ENCODE assay signal across 7 cellular contexts in the genomic region with DNA sequence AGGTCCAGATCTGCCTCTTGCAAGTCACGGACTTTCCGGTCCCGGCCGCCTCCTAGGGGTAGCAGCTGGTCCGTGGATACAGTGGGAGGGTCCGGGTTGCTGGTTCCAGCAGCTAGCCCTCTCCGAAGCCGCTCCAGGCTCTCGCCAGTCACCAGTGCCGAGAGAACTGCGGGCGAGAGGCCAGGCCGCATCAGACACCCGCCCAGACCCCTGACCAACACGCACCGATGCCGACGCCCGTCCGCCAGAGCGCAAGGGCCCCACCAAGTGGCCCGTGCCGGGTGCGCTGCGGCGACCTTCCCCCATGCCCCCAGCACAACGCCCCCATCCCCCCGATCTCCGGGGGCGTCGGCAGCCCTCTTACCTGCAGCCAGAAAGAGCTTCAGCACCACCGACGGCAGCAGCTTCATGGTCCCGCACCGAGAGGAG. TPM values are rescaled to one million over a fixed set of nuclear protein-coding genes. Genes with fewer than 3 reads are reported as not detected.
DNase-seq lines count a peak whose midpoint lies in the region; TF ChIP-seq lines count a peak whose summit lies in the region.

No MANE protein-coding gene starts in this region.

- H3K27me3 ChIP-seq in H7 (ENCODE audit: control insufficient read depth, insufficient read depth, low read length) = peaks cover 4% of the 10 kb centered on the region

- peak overlapping the region; percentile 78 for H3K4me3 Mint-ChIP-seq in MCF 10A (ENCODE audit: unreplicated experiment)

- H3K4me3 ChIP-seq in H7 (ENCODE audit: insufficient read depth, low read depth, low read length) = peak overlapping the region; percentile 68
- peak overlapping the region; percentile 65 for H3K4me3 ChIP-seq in skeletal muscle cell (ENCODE audit: low read depth, low read length)

- H3K36me3 Mint-ChIP-seq in MCF 10A (ENCODE audit: insufficient read depth, unreplicated experiment) = peaks cover 18% of the 10 kb centered on the region

- intact Hi-C loops in MCF 10A (cut with micrococcal nuclease) = loop anchor here (1.0 to 5.0 kb wide), 6 partner anchors 11 to 189 kb away; a partner anchor contains a TSS

- CTCF ChIA-PET in MCF 10A (lab: Yijun Ruan, JAX) = interaction anchor here (0.6 to 23.2 kb wide), 40 partner anchors 9 to 1629 kb away, joined by 3 to 1450 read pairs (median 6); a partner anchor contains a TSS

- no peak overlapping the region for H3K27ac Mint-ChIP-seq in MCF 10A (ENCODE audit: low read depth, unreplicated experiment)

- DNase-seq in H7 (peak; percentile 92), NCI-H460 (ENCODE audit: extremely low read depth, low read depth) (peak; percentile 30), MCF 10A (ENCODE audit: unreplicated experiment) (peak; percentile 68), iPS-NIHi11 (ENCODE audit: low spot score) (peak; percentile 87), skeletal muscle cell (ENCODE audit: low read depth) (no peak), NCI-H446 treated with DMSO at 0.1 percent for 48 hours (lab: John Stamatoyannopoulos, UW) (no peak)

- peak; percentile 31; the same call in 2 of the 3 replicates for TF ChIP-seq CTCF in GM12872 (IDR thresholded peaks at IDR 0.05; ENCODE audit: insufficient read depth, low read depth, low read length)
- peak; percentile 51 for TF ChIP-seq CTCF in MCF 10A (IDR thresholded peaks at IDR 0.05; ENCODE audit: unreplicated experiment)

- POLR2A ChIA-PET in MCF 10A (lab: Yijun Ruan, JAX) = interaction anchor here (0.9 to 9.6 kb wide), 34 partner anchors 10 to 766 kb away, joined by 3 to 136 read pairs (median 7); a partner anchor contains a TSS

- no peaks in the 10 kb centered on the region; the same call in none of the 2 replicates for H3K36me3 ChIP-seq in H7 (replicated peaks; ENCODE audit: control insufficient read depth, insufficient read depth, low read length)

- H3K4me1 Mint-ChIP-seq in MCF 10A (ENCODE audit: insufficient read depth, unreplicated experiment) = peaks cover 53% of the 10 kb centered on the region

- BruUV-seq in MCF 10A (replicated peaks; lab: Mats Ljungman, UMichigan) = no TSS peak

- H3K27me3 Mint-ChIP-seq in MCF 10A (ENCODE audit: insufficient read depth, unreplicated experiment) = no peaks in the 10 kb centered on the region

- no peaks in the 10 kb centered on the region for H3K9me3 Mint-ChIP-seq in MCF 10A (ENCODE audit: unreplicated experiment)

RNA-seq across cellular contexts. Expression of a gene that starts 0.5 kb away (rescaled TPM):
- total RNA-seq in H7 (2014; rRNA removed; shearing (Covaris generic)) = 1.6 and 2.3 TPM in 2 replicates
- 5.4 and 6.1 TPM in 2 replicates for total RNA-seq in NCI-H460 (2014; rRNA removed; shearing (Covaris generic))
- polyA plus RNA-seq in NCI-H460 (2014; cell fraction: nucleus; rRNA removed) = 4.2 and 5.4 TPM in 2 replicates
- 20.6 and 55.7 TPM in 2 replicates for total RNA-seq in MCF 10A (2022)

RNA-seq across cellular contexts. Expression of a gene that starts 14.1 kb away (rescaled TPM):
- 0.33 TPM in 1 of 2 replicates, not detected in the other for total RNA-seq in H7 (2014; rRNA removed; shearing (Covaris generic))
- total RNA-seq in NCI-H460 (2014; rRNA removed; shearing (Covaris generic)) = not detected in 2 replicates
- polyA plus RNA-seq in NCI-H460 (2014; cell fraction: nucleus; rRNA removed) = 0.17 and 0.31 TPM in 2 replicates
- total RNA-seq in MCF 10A (2022) = 0.37 TPM in 1 of 2 replicates, not detected in the other

RNA-seq across cellular contexts. Expression of a gene that starts 43.0 kb away (rescaled TPM):
- 81.8 and 82.9 TPM in 2 replicates for total RNA-seq in H7 (2014; rRNA removed; shearing (Covaris generic))
- total RNA-seq in NCI-H460 (2014; rRNA removed; shearing (Covaris generic)) = 84.3 and 90.4 TPM in 2 replicates
- polyA plus RNA-seq in NCI-H460 (2014; cell fraction: nucleus; rRNA removed) = 58.8 and 82.9 TPM in 2 replicates
- total RNA-seq in MCF 10A (2022) = 94.7 and 102 TPM in 2 replicates

RNA-seq across cellular contexts. Expression of a gene that starts 55.7 kb away (rescaled TPM):
- 49.2 and 58.0 TPM in 2 replicates for total RNA-seq in H7 (2014; rRNA removed; shearing (Covaris generic))
- total RNA-seq in NCI-H460 (2014; rRNA removed; shearing (Covaris generic)) = 47.5 and 59.7 TPM in 2 replicates
- polyA plus RNA-seq in NCI-H460 (2014; cell fraction: nucleus; rRNA removed) = 44.3 and 76.0 TPM in 2 replicates
- total RNA-seq in MCF 10A (2022) = 142 and 146 TPM in 2 replicates

Comparison
In these comparisons a context has a peak if more than half of its experiments do, and no peak if none do; other contexts are left out.
1. DNase-seq: peak in H7 (single experiment), NCI-H460 (single experiment), MCF 10A (single experiment) and iPS-NIHi11 (single experiment); none in skeletal muscle cell (single experiment) and NCI-H446 treated with DMSO at 0.1 percent for 48 hours (single experiment).